Comparison of ENCODE assay signal across 9 cellular contexts in genomic region chr14:21257395-21258193, GRCh38. TPM values are rescaled to one million over a fixed set of nuclear protein-coding genes. Genes with fewer than 3 reads are reported as not detected.
DNase-seq lines count a peak whose midpoint lies in the region; ATAC-seq, FAIRE-seq and TF ChIP-seq lines count a peak whose summit lies in the region.
"Had no signal": no experiment of that assay in that cellular context is flagged by ENCODE, and none has a peak within 500 bp of the region (broad histone marks: within the 10 kb centered on the region; RNA-seq: fewer than 3 reads in every experiment).

No MANE protein-coding gene starts in this region.

- POLR2A ChIA-PET in activated CD8-positive, alpha-beta T cell treated with anti-CD3 and anti-CD28 coated beads for 36 hours (lab: Charles Lee) = interaction anchor here (0.7 to 6.7 kb wide), 10 partner anchors 8 to 95 kb away, joined by 3 to 146 read pairs (median 6); no protein-coding TSS in a partner anchor
- POLR2A ChIA-PET in HepG2 (lab: Yijun Ruan, JAX) = interaction anchor here (0.8 to 5.0 kb wide), 5 partner anchors 8 to 52 kb away, joined by 3 to 68 read pairs (median 11); no protein-coding TSS in a partner anchor

- peak overlapping the region; percentile 1 for H3K27ac ChIP-seq in HepG2 (ENCODE audit: extremely low read length, insufficient read depth, low read length)
- no peak overlapping the region for H3K27ac ChIP-seq in substantia nigra (ENCODE audit: low read depth, low read length, poor library complexity, severe bottlenecking)
- H3K27ac ChIP-seq: ovary had no signal

- no peaks in the 10 kb centered on the region for H3K27me3 Mint-ChIP-seq in stimulated activated naive CD8-positive, alpha-beta T cell treated with anti-CD3 and anti-CD28 coated beads, Interleukin-15, Interleukin-2, amounts not matched to agents 100 ng/mL and 50 ng/mL, for 24 hours
- no peaks in the 10 kb centered on the region for H3K27me3 Mint-ChIP-seq in activated CD8-positive, alpha-beta T cell treated with anti-CD3 and anti-CD28 coated beads for 36 hours

- 86% methylated on average over 12 of the region's 12 CpGs for WGBS in HepG2 (ENCODE audit: low lambda C conversion rate)

- TF ChIP-seq RAD21 in HepG2 (CRISPR knock-in tag; IDR thresholded peaks at IDR 0.05) = no peak

- TF ChIP-seq CTCF in activated CD8-positive, alpha-beta T cell treated with anti-CD3 and anti-CD28 coated beads for 36 hours (IDR thresholded peaks at IDR 0.05) = no peak
- TF ChIP-seq CTCF in HepG2 (CRISPR knock-in tag; IDR thresholded peaks at IDR 0.05) (no peak), D721Med (IDR thresholded peaks at IDR 0.05; ENCODE audit: insufficient read depth, missing control alignments) (no peak)

- BruUV-seq in HepG2 (replicated peaks; lab: Mats Ljungman, UMichigan) = no TSS peak

- no peaks in the 10 kb centered on the region for H3K9me3 ChIP-seq in HepG2 (ENCODE audit: low read length)
- H3K9me3 ChIP-seq: ovary had no signal

- peak overlapping the region; percentile 73 for H3K4me3 Mint-ChIP-seq in stimulated activated naive CD8-positive, alpha-beta T cell treated with anti-CD3 and anti-CD28 coated beads, Interleukin-15, Interleukin-2, amounts not matched to agents 100 ng/mL and 50 ng/mL, for 24 hours
- H3K4me3 Mint-ChIP-seq in activated CD8-positive, alpha-beta T cell treated with anti-CD3 and anti-CD28 coated beads for 36 hours = peak overlapping the region; percentile 51

- no peak for DNase-seq in stimulated activated naive CD8-positive, alpha-beta T cell treated with anti-CD3 and anti-CD28 coated beads, Interleukin-15, Interleukin-2, amounts not matched to agents 100 U/mL and 50 U/mL, for 24 hours
- DNase-seq in activated CD8-positive, alpha-beta T cell treated with anti-CD3 and anti-CD28 coated beads for 36 hours = no peak
- DNase-seq in HepG2 (ENCODE audit: low spot score) (no peak), substantia nigra (lab: John Stamatoyannopoulos, UW) (no peak), GM19239 (ENCODE audit: insufficient read length, low spot score) (no peak), D721Med (ENCODE audit: insufficient read length, low spot score) (no peak)
- DNase-seq: ovary had no signal

- in situ Hi-C loops in HepG2 (cut with HindIII; ENCODE audit: extremely low pct_ligation_motif_present, low pct_unique_long_range_greater_than_20kb) = no loop called here

- peaks cover 87% of the 10 kb centered on the region for H3K4me1 Mint-ChIP-seq in stimulated activated naive CD8-positive, alpha-beta T cell treated with anti-CD3 and anti-CD28 coated beads, Interleukin-15, Interleukin-2, amounts not matched to agents 100 ng/mL and 50 ng/mL, for 24 hours (ENCODE audit: low read depth)
- H3K4me1 Mint-ChIP-seq in activated CD8-positive, alpha-beta T cell treated with anti-CD3 and anti-CD28 coated beads for 36 hours (ENCODE audit: low read depth) = peaks cover 66% of the 10 kb centered on the region

- H3K36me3 ChIP-seq in HepG2 (replicated peaks in 1 of 2; ENCODE audit: control insufficient read depth in 1 of 2, insufficient read depth in 2 of 2, low read length in 2 of 2) = peaks cover 26 to 89% of the 10 kb centered on the region in 2 experiments
- H3K36me3 ChIP-seq: ovary had no signal

- peaks cover 97% of the 10 kb centered on the region for H4K20me1 ChIP-seq in HepG2 (ENCODE audit: insufficient read depth, low read length)

- H3K27ac Mint-ChIP-seq in stimulated activated naive CD8-positive, alpha-beta T cell treated with anti-CD3 and anti-CD28 coated beads, Interleukin-15, Interleukin-2, amounts not matched to agents 100 ng/mL and 50 ng/mL, for 24 hours = peak overlapping the region; percentile 82
- peak overlapping the region; percentile 75 for H3K27ac Mint-ChIP-seq in activated CD8-positive, alpha-beta T cell treated with anti-CD3 and anti-CD28 coated beads for 36 hours

- no peaks in the 10 kb centered on the region for H3K27me3 ChIP-seq in HepG2 (ENCODE audit: control insufficient read depth in 1 of 2, insufficient read depth in 2 of 2, low read length in 2 of 2)
- H3K27me3 ChIP-seq: ovary had no signal

- H2AFZ ChIP-seq in HepG2 (ENCODE audit: low read length) = no peak overlapping the region

- no peak for ATAC-seq in stimulated activated naive CD8-positive, alpha-beta T cell treated with anti-CD3 and anti-CD28 coated beads, Interleukin-15, Interleukin-2, amounts not matched to agents 100 U/mL and 50 U/mL, for 24 hours
- ATAC-seq in activated CD8-positive, alpha-beta T cell treated with anti-CD3 and anti-CD28 coated beads for 36 hours = no peak
- peak; percentile 36 for ATAC-seq in HepG2
- ATAC-seq in HG03045 (IDR thresholded peaks at IDR 0.05; ENCODE audit: unreplicated experiment) = no peak

- peaks cover 98% of the 10 kb centered on the region for H3K79me2 ChIP-seq in HepG2 (ENCODE audit: insufficient read depth, low read length)

- FAIRE-seq in HepG2 (lab: Jason Lieb, UNC) (no peak), GM19239 (lab: Jason Lieb, UNC) (no peak), D721Med (lab: Jason Lieb, UNC) (no peak)

- TF ChIP-seq EP300 in HepG2 (IDR thresholded peaks at IDR 0.05; ENCODE audit: low read depth in 2 of 2, low read length in 2 of 2) = no peak
- no peak for TF ChIP-seq EP300 in HepG2 (CRISPR knock-in tag; IDR thresholded peaks at IDR 0.05; ENCODE audit: borderline replicate concordance)

- no peak overlapping the region for H3K9ac ChIP-seq in HepG2 (ENCODE audit: insufficient read depth, low read depth, low read length)

- H3K4me3 ChIP-seq in HepG2 (replicated peaks in 1 of 3; ENCODE audit: insufficient read depth in 1 of 3, low read depth in 2 of 3, low read length in 3 of 3) = no peak overlapping the region
- H3K4me3 ChIP-seq: ovary had no signal

- intact Hi-C loops in activated CD8-positive, alpha-beta T cell treated with anti-CD3 and anti-CD28 coated beads for 36 hours (cut with micrococcal nuclease) = loop anchor here (5.0 kb wide), 1 partner anchor 35 kb away; no protein-coding TSS in a partner anchor
- intact Hi-C loops in HepG2 (cut with micrococcal nuclease; ENCODE audit: unreplicated experiment) = no loop called here

- no peaks in the 10 kb centered on the region for H3K9me3 Mint-ChIP-seq in stimulated activated naive CD8-positive, alpha-beta T cell treated with anti-CD3 and anti-CD28 coated beads, Interleukin-15, Interleukin-2, amounts not matched to agents 100 ng/mL and 50 ng/mL, for 24 hours
- H3K9me3 Mint-ChIP-seq in activated CD8-positive, alpha-beta T cell treated with anti-CD3 and anti-CD28 coated beads for 36 hours = no peaks in the 10 kb centered on the region

- peaks cover 80% of the 10 kb centered on the region for H3K4me1 ChIP-seq in HepG2 (ENCODE audit: insufficient read depth, low read length)

- H3K36me3 Mint-ChIP-seq in stimulated activated naive CD8-positive, alpha-beta T cell treated with anti-CD3 and anti-CD28 coated beads, Interleukin-15, Interleukin-2, amounts not matched to agents 100 ng/mL and 50 ng/mL, for 24 hours (ENCODE audit: low read depth) = peaks cover 84% of the 10 kb centered on the region
- H3K36me3 Mint-ChIP-seq in activated CD8-positive, alpha-beta T cell treated with anti-CD3 and anti-CD28 coated beads for 36 hours (ENCODE audit: low read depth) = peaks cover 76% of the 10 kb centered on the region

- CTCF ChIA-PET in activated CD8-positive, alpha-beta T cell treated with anti-CD3 and anti-CD28 coated beads for 36 hours (lab: Charles Lee) = interaction anchor here (1.0 to 6.0 kb wide), 3 partner anchors 16 to 31 kb away, joined by 3 to 56 read pairs (median 4); no protein-coding TSS in a partner anchor
- CTCF ChIA-PET in HepG2 (lab: Yijun Ruan, JAX; ENCODE audit: low intra/inter-chr PET ratio, low total read pairs) = no interaction called here

- peak in 1 of 2 experiments; percentile 63; a peak in 2 of 4 replicates for TF ChIP-seq POLR2A in HepG2 (IDR thresholded peaks at IDR 0.05; ENCODE audit: insufficient read depth in 1 of 2, low read depth in 2 of 2, low read length in 2 of 2)

- peak overlapping the region; percentile 31 for H3K4me2 ChIP-seq in HepG2 (ENCODE audit: low read depth, low read length)

RNA-seq across cellular contexts. Expression of gene HNRNPC, which starts 11.6 kb away (rescaled TPM):
- 1,000 to 10,000 TPM; 1,078 to 1,115 TPM for total RNA-seq in activated CD8-positive, alpha-beta T cell treated with anti-CD3 and anti-CD28 coated beads for 36 hours
- 1,099 and 1,563 TPM in 2 replicates for total RNA-seq in HepG2 (2016; rRNA removed; fragmentation: Illumina TruSeq; extraction: Trizol)
- 272 and 305 TPM in 2 replicates for total RNA-seq in HepG2 (2016; cell fraction: cytosol; rRNA removed; fragmentation: Illumina TruSeq; extraction: Trizol; ENCODE audit: low read depth)
- 1,110 and 1,631 TPM in 2 replicates for total RNA-seq in HepG2 (2016; cell fraction: insoluble cytoplasmic fraction; rRNA removed; fragmentation: Illumina TruSeq; extraction: Trizol)
- total RNA-seq in HepG2 (2016; cell fraction: membrane; rRNA removed; fragmentation: Illumina TruSeq; extraction: Trizol) = 374 and 422 TPM in 2 replicates
- total RNA-seq in HepG2 (2016; cell fraction: nucleus; rRNA removed; fragmentation: Illumina TruSeq; extraction: Trizol) = 741 and 752 TPM in 2 replicates
- polyA plus RNA-seq in HepG2 (2011; rRNA removed) = 577 and 628 TPM in 2 replicates
- polyA plus RNA-seq in HepG2 (2011; cell fraction: cytosol; rRNA removed) = 344 and 442 TPM in 2 replicates
- 155 and 197 TPM in 2 replicates for polyA plus RNA-seq in HepG2 (2011; cell fraction: nucleus; rRNA removed)
- 523 and 611 TPM in 2 replicates for polyA plus RNA-seq in HepG2 (2012)
- polyA plus RNA-seq in HepG2 (2016; cell fraction: cytosol; fragmentation: Illumina TruSeq; extraction: Trizol; ENCODE audit: low read depth) = 145 and 154 TPM in 2 replicates
- polyA plus RNA-seq in HepG2 (2016; cell fraction: insoluble cytoplasmic fraction; fragmentation: Illumina TruSeq; extraction: Trizol; ENCODE audit: low read depth) = 1,519 and 1,675 TPM in 2 replicates
- polyA plus RNA-seq in HepG2 (2016; cell fraction: membrane; fragmentation: Illumina TruSeq; extraction: Trizol; ENCODE audit: low read depth) = 281 and 312 TPM in 2 replicates
- polyA plus RNA-seq in HepG2 (2016; cell fraction: nucleus; fragmentation: Illumina TruSeq; extraction: Trizol; ENCODE audit: insufficient read depth, low read depth) = 695 and 708 TPM in 2 replicates
- polyA minus RNA-seq in HepG2 (2011; rRNA and poly(A)+ RNA removed; ENCODE audit: low replicate concordance) = 720 and 1,084 TPM in 2 replicates
- 262 and 282 TPM in 2 replicates for polyA minus RNA-seq in HepG2 (2011; cell fraction: cytosol; rRNA and poly(A)+ RNA removed)
- 891 and 939 TPM in 2 replicates for polyA minus RNA-seq in HepG2 (2011; cell fraction: nucleus; rRNA and poly(A)+ RNA removed)

RNA-seq across cellular contexts. Expression of gene RPGRIP1, which starts 22.3 kb away (rescaled TPM):
- total RNA-seq in activated CD8-positive, alpha-beta T cell treated with anti-CD3 and anti-CD28 coated beads for 36 hours = not detected
- 0.10 and 0.13 TPM in 2 replicates for total RNA-seq in HepG2 (2016; rRNA removed; fragmentation: Illumina TruSeq; extraction: Trizol)
- 0.09 TPM in 1 of 2 replicates, not detected in the other for total RNA-seq in HepG2 (2016; cell fraction: cytosol; rRNA removed; fragmentation: Illumina TruSeq; extraction: Trizol; ENCODE audit: low read depth)
- 0.48 and 0.67 TPM in 2 replicates for total RNA-seq in HepG2 (2016; cell fraction: insoluble cytoplasmic fraction; rRNA removed; fragmentation: Illumina TruSeq; extraction: Trizol)
- 0.15 and 0.17 TPM in 2 replicates for total RNA-seq in HepG2 (2016; cell fraction: membrane; rRNA removed; fragmentation: Illumina TruSeq; extraction: Trizol)
- total RNA-seq in HepG2 (2016; cell fraction: nucleus; rRNA removed; fragmentation: Illumina TruSeq; extraction: Trizol) = 0.22 and 0.50 TPM in 2 replicates
- 0.47 and 1.1 TPM in 2 replicates for polyA plus RNA-seq in HepG2 (2011; rRNA removed)
- polyA plus RNA-seq in HepG2 (2011; cell fraction: cytosol; rRNA removed) = 0.14 and 0.17 TPM in 2 replicates
- 0.58 and 1.4 TPM in 2 replicates for polyA plus RNA-seq in HepG2 (2011; cell fraction: nucleus; rRNA removed)
- polyA plus RNA-seq in HepG2 (2012) = 0.57 and 0.58 TPM in 2 replicates
- not detected in 2 replicates for polyA plus RNA-seq in HepG2 (2016; cell fraction: cytosol; fragmentation: Illumina TruSeq; extraction: Trizol; ENCODE audit: low read depth)
- polyA plus RNA-seq in HepG2 (2016; cell fraction: insoluble cytoplasmic fraction; fragmentation: Illumina TruSeq; extraction: Trizol; ENCODE audit: low read depth) = 0.07 and 0.12 TPM in 2 replicates
- polyA plus RNA-seq in HepG2 (2016; cell fraction: membrane; fragmentation: Illumina TruSeq; extraction: Trizol; ENCODE audit: low read depth) = 0.08 TPM in 1 of 2 replicates, not detected in the other
- 0.47 and 1.6 TPM in 2 replicates for polyA plus RNA-seq in HepG2 (2016; cell fraction: nucleus; fragmentation: Illumina TruSeq; extraction: Trizol; ENCODE audit: insufficient read depth, low read depth)
- 0.26 TPM in 1 of 2 replicates, not detected in the other for polyA minus RNA-seq in HepG2 (2011; rRNA and poly(A)+ RNA removed; ENCODE audit: low replicate concordance)
- 0.53 TPM in 1 of 2 replicates, not detected in the other for polyA minus RNA-seq in HepG2 (2011; cell fraction: cytosol; rRNA and poly(A)+ RNA removed)
- 0.64 and 4.0 TPM in 2 replicates for polyA minus RNA-seq in HepG2 (2011; cell fraction: nucleus; rRNA and poly(A)+ RNA removed)
